29 cellular contexts compared by ENCODE assay signal in the genomic region with DNA sequence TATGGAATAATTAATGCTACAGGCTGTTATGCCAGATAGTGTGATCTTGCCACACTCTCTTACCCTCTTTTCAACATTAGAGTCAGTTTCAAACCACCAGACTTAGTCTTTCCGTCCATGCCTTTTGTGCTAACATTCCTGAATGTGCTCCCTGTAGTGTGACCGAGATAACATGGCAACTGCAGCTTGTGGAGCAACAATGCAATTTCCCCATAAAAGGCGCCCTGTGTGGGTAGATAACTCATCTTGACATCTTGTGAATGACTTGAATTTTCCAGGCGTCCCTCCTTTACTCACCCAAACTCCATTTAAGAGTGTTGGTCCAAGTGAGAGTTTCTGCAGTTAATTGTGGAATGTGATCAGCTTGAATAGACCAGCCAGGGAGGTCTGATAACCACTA.
A peak's percentile ranks its signal among the peaks of the same experiment; 100 is the strongest.
DNase-seq lines count a peak whose midpoint lies in the region; ATAC-seq, FAIRE-seq and TF ChIP-seq lines count a peak whose summit lies in the region.
"Had no signal": no experiment of that assay in that cellular context is flagged by ENCODE, and none has a peak within 500 bp of the region (broad histone marks: within the 10 kb centered on the region; RNA-seq: fewer than 3 reads in every experiment).

No MANE protein-coding gene starts in this region.

- no peak overlapping the region for H3K4me3 ChIP-seq in endodermal cell (ENCODE audit: low read length)
- no peak overlapping the region for H3K4me3 ChIP-seq in mesodermal cell (ENCODE audit: extremely low read depth, insufficient read depth, low read length, poor library complexity, severe bottlenecking)
- H3K4me3 ChIP-seq: A549, BLaER1, gastroesophageal sphincter, MG63, SJSA1, upper lobe of right lung had no signal

- peaks cover 10% of the 10 kb centered on the region for H3K4me1 ChIP-seq in endodermal cell (ENCODE audit: control insufficient read depth, insufficient read depth, low read length)
- peaks cover 11% of the 10 kb centered on the region for H3K4me1 ChIP-seq in mesodermal cell (ENCODE audit: control insufficient read depth, insufficient read depth, low read length, poor library complexity, severe bottlenecking)
- H3K4me1 ChIP-seq: BLaER1, gastroesophageal sphincter, upper lobe of right lung had no signal

- DNase-seq in Daoy (ENCODE audit: low read depth) = peak; percentile 76
- DNase-seq in NCI-H226 = peak; percentile 59
- DNase-seq in endodermal cell = peak; percentile 77
- no peak for DNase-seq in GM12892 (ENCODE audit: insufficient read length)
- DNase-seq in NCI-H345 (lab: John Stamatoyannopoulos, UW) = no peak
- no peak for DNase-seq in NCI-H1436 treated with DMSO at 0.1 percent for 48 hours (lab: John Stamatoyannopoulos, UW)
- DNase-seq in natural killer cell = no peak
- DNase-seq: activated CD4-positive, alpha-beta memory T cell treated with anti-CD3 and anti-CD28 coated beads for 36 hours; activated naive CD4-positive, alpha-beta T cell; activated T-cell treated with anti-CD3 and anti-CD28 coated beads, Interleukin-2, amount 50 U/mL, for 1 hour; amygdala; Calu3; erythroblast; left colon; MG63; NCI-H1694; NCI-H2171 treated with DMSO at 0.1 percent for 48 hours; NCI-H82; PC-3; upper lobe of right lung had no signal

- H3K9ac ChIP-seq in endodermal cell (ENCODE audit: extremely low read depth, low read length, poor library complexity, severe bottlenecking) = no peak overlapping the region
- H3K9ac ChIP-seq: BLaER1 had no signal

- H3K27ac ChIP-seq in endodermal cell (ENCODE audit: low read depth, low read length) (peak overlapping the region; percentile 82), mesodermal cell (ENCODE audit: low read depth, low read length, severe bottlenecking) (peak overlapping the region; percentile 63)
- H3K27ac ChIP-seq: A549, BLaER1, gastroesophageal sphincter, SJSA1, upper lobe of right lung, VCaP had no signal

- TF ChIP-seq CTCF in endodermal cell (conservative IDR thresholded peaks at IDR 0.05) (no peak), natural killer cell (IDR thresholded peaks at IDR 0.05) (no peak)

- no peaks in the 10 kb centered on the region for H3K27me3 ChIP-seq in endodermal cell (ENCODE audit: control insufficient read depth, insufficient read depth, low read length, poor library complexity, severe bottlenecking)
- H3K27me3 ChIP-seq: BLaER1, gastroesophageal sphincter, MG63, SJSA1 had no signal

- WGBS in endodermal cell (ENCODE audit: insufficient coverage in 1 of 2, insufficient read length in 1 of 2), 2 experiments = 17 to 41% methylated on average over 1 to 4 of the region's 4 CpGs
- WGBS in mesodermal cell (ENCODE audit: insufficient coverage in 2 of 2), 2 experiments = 40% methylated on average over 2 of the region's 4 CpGs; no CpG with 5 or more reads in 1 of the 2 experiments

- no peaks in the 10 kb centered on the region for H3K36me3 ChIP-seq in endodermal cell (ENCODE audit: control insufficient read depth, insufficient read depth, low read length)
- no peaks in the 10 kb centered on the region for H3K36me3 ChIP-seq in mesodermal cell (ENCODE audit: control insufficient read depth, insufficient read depth, low read length)
- H3K36me3 ChIP-seq: BLaER1, gastroesophageal sphincter, MG63, SJSA1, upper lobe of right lung had no signal

- no peak for FAIRE-seq in GM12892 (lab: Jason Lieb, UNC)
- FAIRE-seq: A549, GM18507 had no signal

- H3K9me3 Mint-ChIP-seq in endodermal cell = peaks cover 5% of the 10 kb centered on the region
- H3K9me3 Mint-ChIP-seq in natural killer cell = no peaks in the 10 kb centered on the region
- H3K9me3 Mint-ChIP-seq: central memory CD8-positive, alpha-beta T cell had no signal

- no peak for TF ChIP-seq POLR2A in GM12892 (IDR thresholded peaks at IDR 0.05; ENCODE audit: low read depth, low read length)

- intact Hi-C loops in natural killer cell (cut with micrococcal nuclease) = no loop called here

- H3K27me3 Mint-ChIP-seq in endodermal cell (ENCODE audit: insufficient read depth) = no peaks in the 10 kb centered on the region
- peaks cover 16 to 68% of the 10 kb centered on the region in 2 donors for H3K27me3 Mint-ChIP-seq in natural killer cell (ENCODE audit: low read depth in 2 of 2)

- H3K9me3 ChIP-seq in endodermal cell (ENCODE audit: control insufficient read depth, low read length) = no peaks in the 10 kb centered on the region
- H3K9me3 ChIP-seq in mesodermal cell (ENCODE audit: control insufficient read depth, low read length) = no peaks in the 10 kb centered on the region
- H3K9me3 ChIP-seq: BLaER1, SJSA1, upper lobe of right lung had no signal

- ATAC-seq in natural killer cell = no peak
- ATAC-seq: A549, gastroesophageal sphincter, HCT116, left colon, PC-3, upper lobe of right lung had no signal

- H3K4me1 Mint-ChIP-seq in endodermal cell (peaks cover 7% of the 10 kb centered on the region), natural killer cell (peaks cover 0 to 5% of the 10 kb centered on the region in 2 donors)
- H3K4me1 Mint-ChIP-seq: central memory CD8-positive, alpha-beta T cell had no signal

- no peak overlapping the region for H3K27ac Mint-ChIP-seq in endodermal cell
- H3K27ac Mint-ChIP-seq in natural killer cell = no peak overlapping the region
- H3K27ac Mint-ChIP-seq: activated CD4-positive, alpha-beta memory T cell treated with anti-CD3 and anti-CD28 coated beads for 36 hours had no signal

- H3K36me3 Mint-ChIP-seq in endodermal cell (ENCODE audit: low read depth) (no peaks in the 10 kb centered on the region), natural killer cell (no peaks in the 10 kb centered on the region)

- H3K4me3 Mint-ChIP-seq in endodermal cell (no peak overlapping the region), natural killer cell (no peak overlapping the region)
- H3K4me3 Mint-ChIP-seq: activated CD4-positive, alpha-beta memory T cell treated with anti-CD3 and anti-CD28 coated beads for 36 hours; central memory CD8-positive, alpha-beta T cell had no signal

Comparison
In these comparisons a context has a peak if more than half of its experiments do, and no peak if none do; other contexts are left out.
1. DNase-seq: peak in Daoy (single experiment), NCI-H226 (single experiment) and endodermal cell (single experiment); none in GM12892 (single experiment), NCI-H345 (single experiment), NCI-H1436 treated with DMSO at 0.1 percent for 48 hours (single experiment) and natural killer cell (single experiment).